25 cellular contexts compared by ENCODE assay signal in genomic region chr7:69754476-69754875, GRCh38.
"Had no signal": no experiment of that assay in that cellular context is flagged by ENCODE, and none has a peak within 500 bp of the region (broad histone marks: within the 10 kb centered on the region; RNA-seq: fewer than 3 reads in every experiment).

No MANE protein-coding gene starts in this region.

- H3K9me3 ChIP-seq: adrenal gland, body of pancreas, esophagus squamous epithelium, left lung, lower lobe of right lung, neutrophil, right lobe of liver, thoracic aorta, upper lobe of left lung, vagina had no signal

- H3K27ac ChIP-seq: adrenal gland, body of pancreas, epithelial cell of prostate, esophagus squamous epithelium, left lung, lower lobe of right lung, neutrophil, right lobe of liver, thoracic aorta, upper lobe of left lung, vagina had no signal

- H3K36me3 ChIP-seq: adrenal gland, esophagus squamous epithelium, left lung, lower lobe of right lung, neutrophil, right lobe of liver, thoracic aorta, upper lobe of left lung, vagina had no signal

- FAIRE-seq: colon had no signal

- DNase-seq: activated CD4-positive, alpha-beta T cell treated with anti-CD3 and anti-CD28 coated beads for 48 hours; activated CD4-positive, alpha-beta T cell treated with anti-CD3 and anti-CD28 coated beads, Interleukin-2, amount 50 U/mL, for 48 hours; activated CD8-positive, alpha-beta memory T cell treated with anti-CD3 and anti-CD28 coated beads for 24 hours; activated effector memory CD4-positive, alpha-beta T cell treated with Interleukin-2 at 50 U/mL for 16 hours; activated naive CD4-positive, alpha-beta T cell treated with Interleukin-2 at 50 U/mL for 16 hours; activated naive CD8-positive, alpha-beta T cell treated with anti-CD3 and anti-CD28 coated beads for 36 hours; adrenal gland; aorta; body of pancreas; dermis blood vessel endothelial cell; effector CD4-positive, alpha-beta T cell; esophagus squamous epithelium; foreskin melanocyte; left lung; lower lobe of right lung; mesendoderm; right lobe of liver; stimulated activated CD4-positive, alpha-beta T cell treated with anti-CD3 and anti-CD28 coated beads, Interleukin-2, amount 100 ng/mL, for 48 hours; stimulated activated naive CD8-positive, alpha-beta T cell treated with anti-CD3 and anti-CD28 coated beads, Interleukin-15, Interleukin-2, amounts not matched to agents 100 U/mL and 50 U/mL, for 24 hours; upper lobe of left lung had no signal

- H3K27me3 ChIP-seq: adrenal gland, body of pancreas, esophagus squamous epithelium, left lung, neutrophil, right lobe of liver, upper lobe of left lung, vagina had no signal

- H3K4me1 ChIP-seq: left lung, right lobe of liver, vagina had no signal

- ATAC-seq: body of pancreas; left lung; lower lobe of right lung; right lobe of liver; stimulated activated naive CD8-positive, alpha-beta T cell treated with anti-CD3 and anti-CD28 coated beads, Interleukin-15, Interleukin-2, amounts not matched to agents 100 U/mL and 50 U/mL, for 24 hours had no signal

- H3K4me3 ChIP-seq: adrenal gland, body of pancreas, esophagus squamous epithelium, left lung, lower lobe of right lung, right lobe of liver, thoracic aorta, upper lobe of left lung, vagina had no signal
